ENCODE assay signal across 8 cellular contexts in the genomic region with DNA sequence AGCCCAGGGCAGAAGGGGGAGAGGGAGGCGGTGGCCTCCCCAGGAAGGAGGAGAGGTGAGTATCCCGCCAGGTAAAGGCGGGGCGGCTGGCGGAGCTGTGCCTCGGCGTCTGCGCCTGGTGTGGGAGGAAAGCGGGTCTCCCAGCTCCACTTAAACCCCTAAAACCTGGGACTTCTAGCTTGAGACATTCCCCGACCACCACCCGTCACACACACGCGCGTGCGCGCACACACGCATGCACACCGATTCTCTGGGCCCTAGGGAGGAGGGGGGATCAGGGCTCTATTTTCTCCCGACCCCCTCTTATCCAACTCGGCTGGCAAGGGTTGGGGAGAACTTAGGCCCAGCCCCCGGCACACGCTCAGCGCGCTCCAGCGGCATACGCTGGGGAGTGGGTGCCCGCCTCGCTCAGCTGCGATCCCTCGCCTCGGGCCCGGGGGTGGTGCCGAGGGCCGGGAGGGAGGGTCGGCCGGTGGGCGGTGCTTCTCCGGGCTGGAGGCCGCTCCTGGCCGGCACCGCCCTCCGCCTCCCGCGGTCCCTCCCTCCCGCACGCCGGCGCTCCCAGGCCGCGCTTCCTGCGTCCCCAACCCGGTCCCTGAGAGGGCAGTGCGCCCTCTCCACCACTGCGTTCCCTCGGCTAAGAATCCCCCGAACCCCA.
A peak's percentile ranks its signal among the peaks of the same experiment; 100 is the strongest.
DNase-seq lines count a peak whose midpoint lies in the region; ATAC-seq and TF ChIP-seq lines count a peak whose summit lies in the region.

A gene with protein sequence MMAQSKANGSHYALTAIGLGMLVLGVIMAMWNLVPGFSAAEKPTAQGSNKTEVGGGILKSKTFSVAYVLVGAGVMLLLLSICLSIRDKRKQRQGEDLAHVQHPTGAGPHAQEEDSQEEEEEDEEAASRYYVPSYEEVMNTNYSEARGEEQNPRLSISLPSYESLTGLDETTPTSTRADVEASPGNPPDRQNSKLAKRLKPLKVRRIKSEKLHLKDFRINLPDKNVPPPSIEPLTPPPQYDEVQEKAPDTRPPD (plus strand): TSS at position 564 of the 658 bp plus-strand sequence. CDS start 61,341 bp downstream, outside the sequence.

- ATAC-seq in GM19351 (IDR thresholded peaks at IDR 0.05; ENCODE audit: unreplicated experiment) (peak; percentile 39), GM19035 (IDR thresholded peaks at IDR 0.05; ENCODE audit: unreplicated experiment) (no peak)

- peak; percentile 80 for DNase-seq in AG08396 (ENCODE audit: low spot score)
- DNase-seq in NT2/D1 (ENCODE audit: low read depth, low spot score): no peak
- peak; percentile 40 to 59 for DNase-seq in cardiac fibroblast (ENCODE audit: low read depth in 2 of 2)
- DNase-seq in islet precursor cell: peak; percentile 93
- no peak for DNase-seq in effector CD4-positive, alpha-beta T cell

- H3K4me3 ChIP-seq in NT2/D1 (ENCODE audit: insufficient read length, low read depth) (peak within 1 kb of the TSS; percentile 45), cardiac fibroblast (replicated peaks in 1 of 2; ENCODE audit: low read depth in 2 of 2, low read length in 2 of 2) (peak within 1 kb of the TSS; percentile 62 to 66), skin epidermis (peak within 1 kb of the TSS; percentile 61 to 85 (median 67))

- peaks cover 2% of the 10 kb centered on the region for H3K4me1 ChIP-seq in NT2/D1 (ENCODE audit: insufficient read depth, insufficient read length)

- peaks cover 6% of the 10 kb centered on the region for H3K27me3 ChIP-seq in NT2/D1 (ENCODE audit: insufficient read depth, insufficient read length)

- TF ChIP-seq CTCF in cardiac fibroblast (IDR thresholded peaks at IDR 0.05; ENCODE audit: low read depth, low read length): no peak

- H3K36me3 ChIP-seq in NT2/D1 (ENCODE audit: insufficient read depth, insufficient read length, low read length): no peaks in the 10 kb centered on the region

- peak within 1 kb of the TSS; percentile 56 for H3K9ac ChIP-seq in NT2/D1 (ENCODE audit: insufficient read length, low read depth)

- H3K27ac ChIP-seq in skin epidermis: peak within 1 kb of the TSS; percentile 58 to 92 (median 82)

- H3K9me3 ChIP-seq in NT2/D1 (ENCODE audit: insufficient read depth, low read length): no peaks in the 10 kb centered on the region

Comparison
In these comparisons a context has a peak if more than half of its experiments do, and no peak if none do; other contexts are left out.
1. DNase-seq: peak in AG08396 (single experiment), cardiac fibroblast (2 of 2) and islet precursor cell (single experiment); none in NT2/D1 (single experiment) and effector CD4-positive, alpha-beta T cell (single experiment).
2. Peak in every context shown above with its lines, with median percentiles within 50 percentile points of each other: H3K4me3 ChIP-seq.